In the genomic region with DNA sequence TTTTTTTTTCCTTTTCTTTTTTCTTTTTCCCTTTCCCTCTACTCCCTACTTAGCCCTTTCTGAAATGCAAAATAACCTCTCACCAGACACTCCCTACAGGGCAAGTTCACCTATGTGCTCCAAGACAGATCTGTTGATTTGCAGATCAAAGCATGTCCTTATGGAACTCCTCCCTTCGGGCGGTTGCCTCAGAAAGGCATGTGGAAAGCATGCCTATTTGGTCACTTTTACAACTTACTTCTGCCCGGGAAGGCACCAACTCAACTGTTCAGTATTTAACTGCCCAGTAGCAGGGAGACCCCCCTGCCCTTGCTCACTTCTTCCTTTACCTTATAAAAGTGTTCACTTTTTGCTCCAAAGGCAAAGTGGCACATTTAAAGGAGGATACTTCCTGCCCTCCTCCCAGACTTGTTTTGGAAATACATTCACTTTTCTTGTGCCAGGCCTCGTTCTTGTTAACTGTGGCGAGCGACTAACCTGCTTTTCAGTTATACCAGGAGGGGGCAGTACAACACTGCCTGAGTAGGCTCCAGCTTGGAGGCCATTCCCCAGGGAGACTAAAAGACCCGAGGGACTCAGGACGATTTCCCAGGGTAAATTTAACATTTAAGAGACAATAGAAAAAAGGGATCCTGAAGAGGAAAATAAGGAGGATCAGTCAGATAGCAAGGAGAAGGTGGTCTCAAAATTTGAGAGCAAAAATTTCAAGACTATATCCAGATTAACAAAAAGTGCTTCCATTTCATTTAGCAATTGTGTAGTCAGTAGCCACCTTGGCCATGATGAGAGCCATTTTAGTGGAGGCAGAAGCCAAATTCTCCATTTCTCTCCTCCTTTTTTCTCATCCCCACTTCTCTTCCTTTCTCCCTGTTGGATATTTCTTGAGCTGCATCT, we compare ENCODE assay signal across 8 cellular contexts. TPM values are rescaled to one million over a fixed set of nuclear protein-coding genes. Genes with fewer than 3 reads are reported as not detected.
DNase-seq lines count a peak whose midpoint lies in the region; ATAC-seq and TF ChIP-seq lines count a peak whose summit lies in the region.

No MANE protein-coding gene starts in this region.

- TF ChIP-seq POLR2A in adrenal gland (IDR thresholded peaks at IDR 0.05): no peak
- TF ChIP-seq POLR2A in heart left ventricle (IDR thresholded peaks at IDR 0.05): no peak

- TF ChIP-seq CTCF in adrenal gland (IDR thresholded peaks at IDR 0.05) (peak; percentile 74 to 90 (median 86)), heart left ventricle (IDR thresholded peaks at IDR 0.05) (peak; percentile 56 to 84 (median 69))

- H3K4me1 ChIP-seq in adrenal gland (replicated peaks in 1 of 2): peaks cover 0 to 7% of the 10 kb centered on the region in 2 donors
- H3K4me1 ChIP-seq in heart left ventricle: peaks cover 0 to 30% (median 0%) of the 10 kb centered on the region in 12 donors

- peak; percentile 63 for DNase-seq in EH (ENCODE audit: low read depth)
- peak; percentile 80 for DNase-seq in LoVo (ENCODE audit: low spot score)
- DNase-seq in SHP77 (lab: John Stamatoyannopoulos, UW): peak; percentile 39 to 59
- DNase-seq in adrenal gland: peak; percentile 57 to 77 (median 67)
- peak in 4 of 5 donors; percentile 34 to 56 (median 47) for DNase-seq in heart left ventricle
- peak in 7 of 10 donors; percentile 12 to 90 (median 44) for DNase-seq in posterior cingulate gyrus

- H3K9me3 ChIP-seq in adrenal gland (replicated peaks in 1 of 3) (no peaks in the 10 kb centered on the region), heart left ventricle (no peaks in the 10 kb centered on the region)

- ATAC-seq in GM21825 (IDR thresholded peaks at IDR 0.05; ENCODE audit: unreplicated experiment): peak; percentile 41
- ATAC-seq in heart left ventricle: peak; percentile 67 to 81 (median 72)
- no peak for ATAC-seq in GM19328 (IDR thresholded peaks at IDR 0.05; ENCODE audit: unreplicated experiment)

- WGBS in adrenal gland, 4 donors: 9 to 16% (median 14%) methylated on average over 8 of the region's 8 CpGs
- 18 to 26% (median 22%) methylated on average over 8 of the region's 8 CpGs for WGBS in heart left ventricle, 4 donors

- H3K36me3 ChIP-seq in adrenal gland (replicated peaks in 1 of 2) (no peaks in the 10 kb centered on the region), heart left ventricle (no peaks in the 10 kb centered on the region)

- H3K27ac ChIP-seq in adrenal gland (no peak overlapping the region), heart left ventricle (peak overlapping the region in 1 of 12 donors; percentile 43)

- intact Hi-C loops in adrenal gland (cut with DNase I): loop anchor here in 1 of 2 donors (5.0 kb wide), 2 partner anchors 41 to 226 kb away; a partner anchor contains a TSS
- intact Hi-C loops in heart left ventricle (cut with DNase I): loop anchor here in 8 of 10 donors (2.0 to 10.0 kb wide), 9 partner anchors 104 to 368 kb away; a partner anchor contains a TSS
- intact Hi-C loops in posterior cingulate gyrus (cut with DNase I): loop anchor here (1.0 to 5.0 kb wide), 3 partner anchors 225 to 371 kb away; a partner anchor contains a TSS

- H3K4me3 ChIP-seq in adrenal gland (no peak overlapping the region), heart left ventricle (no peak overlapping the region)

- H3K27me3 ChIP-seq in adrenal gland (no peaks in the 10 kb centered on the region), heart left ventricle (peaks cover 0 to 6% (median 0%) of the 10 kb centered on the region in 9 donors)

RNA-seq across cellular contexts. Expression of a gene that starts 12.3 kb away (rescaled TPM):
- 1 to 10 TPM in 3 of 8 donors, under 1 TPM in 3, not detected in 2; 0.26 to 2.5 (median 0.85) TPM for total RNA-seq in adrenal gland
- polyA plus RNA-seq in adrenal gland: 1 to 10 TPM in 2 of 3 donors, under 1 TPM in 1; 0.51 to 3.1 (median 2.3) TPM
- 10 to 100 TPM in 1 of 9 donors, 1 to 10 TPM in 1, under 1 TPM in 3, not detected in 4; 0.27 to 28.0 (median 0.96) TPM for total RNA-seq in heart left ventricle
- under 1 TPM; 0.21 to 0.23 TPM for polyA plus RNA-seq in heart left ventricle

RNA-seq across cellular contexts. Expression of a gene that starts 15.1 kb away (rescaled TPM):
- total RNA-seq in adrenal gland: 1 to 10 TPM in 7 of 8 donors, not detected in 1; 1.5 to 8.4 (median 4.7) TPM
- polyA plus RNA-seq in adrenal gland: 1 to 10 TPM; 3.0 to 9.0 (median 3.4) TPM
- total RNA-seq in heart left ventricle: 10 to 100 TPM in 1 of 9 donors, 1 to 10 TPM in 3, under 1 TPM in 5; 0.49 to 31.6 (median 0.71) TPM
- polyA plus RNA-seq in heart left ventricle: 1 to 10 TPM in 1 of 2 donors, under 1 TPM in 1; 0.53 to 2.4 TPM
